Comparison of ENCODE assay signal across 1 cellular context in genomic region chr17:57985675-57985974, GRCh38.
TF ChIP-seq lines count a peak whose summit lies in the region.

No MANE protein-coding gene starts in this region.

TF ChIP-seq in HEK293, 187 proteins besides CTCF, POLR2A, EP300 and RAD21 (continued from another document):
- TF ChIP-seq PATZ1 (tag by site-specific recombination; IDR thresholded peaks at IDR 0.05), result 0 out of 2 replicates have a peak, but pooled peaks have one; percentile 40
